Comparison of ENCODE assay signal across 8 cellular contexts in genomic region chr1:205122489-205122882, GRCh38. TPM values are rescaled to one million over a fixed set of nuclear protein-coding genes. Genes with fewer than 3 reads are reported as not detected.
DNase-seq lines count a peak whose midpoint lies in the region; ATAC-seq and TF ChIP-seq lines count a peak whose summit lies in the region.

No MANE protein-coding gene starts in this region.

- peak overlapping the region; percentile 80 to 98 for H3K4me3 ChIP-seq in cardiac fibroblast (replicated peaks in 1 of 2; ENCODE audit: low read depth in 2 of 2, low read length in 2 of 2)
- peak overlapping the region; percentile 88 for H3K4me3 ChIP-seq in mononuclear cell (ENCODE audit: low read length)

- no peak for TF ChIP-seq CTCF in cardiac fibroblast (IDR thresholded peaks at IDR 0.05; ENCODE audit: low read depth, low read length)

- DNase-seq in cardiac fibroblast (ENCODE audit: low read depth in 2 of 2) = no peak
- no peak for DNase-seq in ecto neural progenitor cell (ENCODE audit: low spot score)
- DNase-seq in NCI-H82 (lab: John Stamatoyannopoulos, UW) = no peak
- DNase-seq in NCI-H187 (lab: John Stamatoyannopoulos, UW) = no peak

- H3K27me3 ChIP-seq in mononuclear cell (ENCODE audit: insufficient read depth, low read length) = no peaks in the 10 kb centered on the region

- ATAC-seq in GM18511 (IDR thresholded peaks at IDR 0.05; ENCODE audit: unreplicated experiment) (peak; percentile 22), HG03575 (IDR thresholded peaks at IDR 0.05; ENCODE audit: extremely low read depth, insufficient number of reproducible peaks, low FRiP score, unreplicated experiment) (peak; percentile 9), HG02870 (IDR thresholded peaks at IDR 0.05; ENCODE audit: unreplicated experiment) (no peak)

- H3K4me1 ChIP-seq in mononuclear cell (ENCODE audit: insufficient read depth, low read length) = peaks cover 41% of the 10 kb centered on the region

- no peaks in the 10 kb centered on the region for H3K9me3 ChIP-seq in mononuclear cell (ENCODE audit: low read depth, low read length)

RNA-seq across cellular contexts. Expression of gene RBBP5, which starts 0.7 kb away (rescaled TPM):
- total RNA-seq in mononuclear cell = 17.2 TPM

RNA-seq across cellular contexts. Expression of gene TMEM81, which starts 38.2 kb away (rescaled TPM):
- 0.63 TPM for total RNA-seq in mononuclear cell
